In genomic region chr12:75981773-75982564, GRCh38 we compare ENCODE assay signal across 10 cellular contexts. TPM values are rescaled to one million over a fixed set of nuclear protein-coding genes. Genes with fewer than 3 reads are reported as not detected.
A peak's percentile ranks its signal among the peaks of the same experiment; 100 is the strongest.
DNase-seq lines count a peak whose midpoint lies in the region; ATAC-seq, FAIRE-seq and TF ChIP-seq lines count a peak whose summit lies in the region.
"Had no signal": no experiment of that assay in that cellular context is flagged by ENCODE, and none has a peak within 500 bp of the region (broad histone marks: within the 10 kb centered on the region; RNA-seq: fewer than 3 reads in every experiment).

No MANE protein-coding gene starts in this region.

- H3K27me3 Mint-ChIP-seq in nephron progenitor cell (ENCODE audit: low read depth, poor library complexity) = peaks cover 4% of the 10 kb centered on the region
- peaks cover 8% of the 10 kb centered on the region for H3K27me3 Mint-ChIP-seq in activated naive CD4-positive, alpha-beta T cell treated with anti-CD3 and anti-CD28 coated beads, Interleukin-2, amount 10 ng/mL, durations not matched to agents 7 days and 5 days

- peak overlapping the region; percentile 80 for H3K27ac Mint-ChIP-seq in nephron progenitor cell
- H3K27ac Mint-ChIP-seq in activated naive CD4-positive, alpha-beta T cell treated with anti-CD3 and anti-CD28 coated beads, Interleukin-2, amount 10 ng/mL, durations not matched to agents 7 days and 5 days = no peak overlapping the region

- in situ Hi-C loops in SK-MEL-5 (cut with HindIII; ENCODE audit: low pct_unique_long_range_greater_than_20kb, low sequenced_read_pairs) = no loop called here

- no peak overlapping the region for H3K27ac ChIP-seq in colonic mucosa

- H3K36me3 ChIP-seq in colonic mucosa = no peaks in the 10 kb centered on the region

- H3K27me3 ChIP-seq in colonic mucosa = no peaks in the 10 kb centered on the region

- intact Hi-C loops in colonic mucosa (cut with DNase I) = no loop called here

- no peak overlapping the region for H3K4me3 ChIP-seq in colonic mucosa

- H3K4me3 Mint-ChIP-seq in nephron progenitor cell = no peak overlapping the region
- H3K4me3 Mint-ChIP-seq in activated naive CD4-positive, alpha-beta T cell treated with anti-CD3 and anti-CD28 coated beads, Interleukin-2, amount 10 ng/mL, durations not matched to agents 7 days and 5 days = no peak overlapping the region

- no peak overlapping the region for H3K9ac ChIP-seq in colonic mucosa (ENCODE audit: low read depth in 2 of 2, low read length in 2 of 2)

- DNase-seq in GM19239 (ENCODE audit: insufficient read length, low spot score) (no peak), SK-MEL-5 (ENCODE audit: low read depth, low spot score) (peak; percentile 81), nephron progenitor cell (no peak), DMS153 treated with DMSO at 0.1 percent for 48 hours (lab: John Stamatoyannopoulos, UW; ENCODE audit: unreplicated experiment) (no peak), colonic mucosa (no peak)
- DNase-seq in activated naive CD4-positive, alpha-beta T cell treated with anti-CD3 and anti-CD28 coated beads, Interleukin-2, amount 10 ng/mL, durations not matched to agents 7 days and 5 days = no peak
- DNase-seq: erythroblast; NCI-H1436 treated with DMSO at 0.1 percent for 48 hours; stimulated activated naive CD8-positive, alpha-beta T cell treated with anti-CD3 and anti-CD28 coated beads, Interleukin-15, Interleukin-2, amounts not matched to agents 100 U/mL and 50 U/mL, for 24 hours had no signal

- peaks cover 6% of the 10 kb centered on the region for H3K4me1 ChIP-seq in colonic mucosa

- peak; percentile 14 for FAIRE-seq in GM19239 (lab: Jason Lieb, UNC)

- peak; percentile 48 for ATAC-seq in HG02759 (IDR thresholded peaks at IDR 0.05; ENCODE audit: unreplicated experiment)
- ATAC-seq: stimulated activated naive CD8-positive, alpha-beta T cell treated with anti-CD3 and anti-CD28 coated beads, Interleukin-15, Interleukin-2, amounts not matched to agents 100 U/mL and 50 U/mL, for 24 hours had no signal

- H3K4me1 Mint-ChIP-seq in nephron progenitor cell = peaks cover 64% of the 10 kb centered on the region
- peaks cover 56% of the 10 kb centered on the region for H3K4me1 Mint-ChIP-seq in activated naive CD4-positive, alpha-beta T cell treated with anti-CD3 and anti-CD28 coated beads, Interleukin-2, amount 10 ng/mL, durations not matched to agents 7 days and 5 days

- no peaks in the 10 kb centered on the region for H3K9me3 ChIP-seq in colonic mucosa

- H3K9me3 Mint-ChIP-seq in nephron progenitor cell = no peaks in the 10 kb centered on the region
- no peaks in the 10 kb centered on the region for H3K9me3 Mint-ChIP-seq in activated naive CD4-positive, alpha-beta T cell treated with anti-CD3 and anti-CD28 coated beads, Interleukin-2, amount 10 ng/mL, durations not matched to agents 7 days and 5 days

- H3K36me3 Mint-ChIP-seq in nephron progenitor cell (ENCODE audit: low read depth) = no peaks in the 10 kb centered on the region
- H3K36me3 Mint-ChIP-seq in activated naive CD4-positive, alpha-beta T cell treated with anti-CD3 and anti-CD28 coated beads, Interleukin-2, amount 10 ng/mL, durations not matched to agents 7 days and 5 days = no peaks in the 10 kb centered on the region

- CTCF ChIA-PET in activated naive CD4-positive, alpha-beta T cell treated with anti-CD3 and anti-CD28 coated beads, Interleukin-2, amount 10 ng/mL, durations not matched to agents 7 days and 5 days (lab: Charles Lee) = interaction anchor here (1.3 kb wide), 1 partner anchor 50 kb away, joined by 4 read pairs; the partner anchor contains the start of gene PHLDA1

- TF ChIP-seq CTCF in nephron progenitor cell (IDR thresholded peaks at IDR 0.05) (no peak), colonic mucosa (IDR thresholded peaks at IDR 0.05) (no peak)

RNA-seq across cellular contexts. Expression of gene PHLDA1, which starts 49.6 kb away (rescaled TPM):
- 108 and 115 TPM in 2 replicates for total RNA-seq in SK-MEL-5 (2014; rRNA removed; shearing (Covaris generic))
- polyA plus RNA-seq in SK-MEL-5 (2015; cell fraction: cytosol; rRNA removed) = 132 and 167 TPM in 2 replicates
- 128 and 165 TPM in 2 replicates for polyA plus RNA-seq in SK-MEL-5 (2015; cell fraction: nucleus; rRNA removed)
- total RNA-seq in colonic mucosa = 10 to 100 TPM in 1 of 2 donors, 1 to 10 TPM in 1; 5.7 to 10.4 TPM
